In genomic region chr3:46663611-46664135, GRCh38 we compare ENCODE assay signal across 8 cellular contexts. TPM values are rescaled to one million over a fixed set of nuclear protein-coding genes. Genes with fewer than 3 reads are reported as not detected.
A peak's percentile ranks its signal among the peaks of the same experiment; 100 is the strongest.
DNase-seq lines count a peak whose midpoint lies in the region; ATAC-seq and TF ChIP-seq lines count a peak whose summit lies in the region.

No MANE protein-coding gene starts in this region.

- 89 to 90% methylated on average over 8 of the region's 8 CpGs for WGBS in aorta, 2 donors

- intact Hi-C loops in aorta (cut with DNase I): no loop called here

- H3K27me3 ChIP-seq in BE2C (no peaks in the 10 kb centered on the region), WERI-Rb-1 (ENCODE audit: insufficient read depth, low read depth, severe bottlenecking) (no peaks in the 10 kb centered on the region), aorta (ENCODE audit: control insufficient read depth in 1 of 2, insufficient read depth in 2 of 2, low read length in 1 of 2) (no peaks in the 10 kb centered on the region)

- H3K36me3 ChIP-seq in BE2C (no peaks in the 10 kb centered on the region), WERI-Rb-1 (no peaks in the 10 kb centered on the region), aorta (ENCODE audit: control insufficient read depth in 1 of 2, insufficient read depth in 2 of 2, low read length in 1 of 2) (no peaks in the 10 kb centered on the region)

- no peak overlapping the region for H3K27ac ChIP-seq in WERI-Rb-1
- H3K27ac ChIP-seq in aorta (ENCODE audit: low read depth in 1 of 2, low read length in 2 of 2): no peak overlapping the region

- no peaks in the 10 kb centered on the region for H3K9me3 ChIP-seq in BE2C
- H3K9me3 ChIP-seq in WERI-Rb-1 (ENCODE audit: severe bottlenecking): no peaks in the 10 kb centered on the region
- no peaks in the 10 kb centered on the region for H3K9me3 ChIP-seq in aorta (ENCODE audit: control insufficient read depth, low read length)

- H3K4me1 ChIP-seq in BE2C (no peaks in the 10 kb centered on the region), aorta (ENCODE audit: control insufficient read depth in 1 of 2, insufficient read depth in 2 of 2, low read length in 2 of 2) (no peaks in the 10 kb centered on the region)

- H3K4me3 ChIP-seq in BE2C (ENCODE audit: low read depth, low read length) (no peak overlapping the region), WERI-Rb-1 (ENCODE audit: low read depth, low read length) (no peak overlapping the region), aorta (ENCODE audit: low read length in 2 of 2) (no peak overlapping the region)

- TF ChIP-seq CTCF in BE2C (IDR thresholded peaks at IDR 0.05; ENCODE audit: low read depth, low read length): peak; percentile 29; the same call in 1 of the 2 replicates
- peak; percentile 27; the same call in 1 of the 2 replicates for TF ChIP-seq CTCF in WERI-Rb-1 (IDR thresholded peaks at IDR 0.05; ENCODE audit: low read depth, low read length)

- DNase-seq in BE2C (peak; percentile 19), KBM-7 (peak; percentile 51), WERI-Rb-1 (no peak), kidney tubule cell (ENCODE audit: low spot score) (peak; percentile 30), aorta (no peak)
- DNase-seq in stimulated activated CD4-positive, alpha-beta T cell treated with anti-CD3 and anti-CD28 coated beads, Interleukin-2, amount 100 ng/mL, for 48 hours: no peak

- ATAC-seq in GM21825 (IDR thresholded peaks at IDR 0.05; ENCODE audit: unreplicated experiment): no peak
- no peak for ATAC-seq in HG02623 (IDR thresholded peaks at IDR 0.05; ENCODE audit: unreplicated experiment)
- no peak for ATAC-seq in aorta (ENCODE audit: low FRiP score)

- in situ Hi-C loops in KBM-7 (cut with MboI; ENCODE audit: low pct_unique_long_range_greater_than_20kb, low sequenced_read_pairs): no loop called here

RNA-seq across cellular contexts. Expression of gene ALS2CL, which starts 29.8 kb away (rescaled TPM):
- polyA plus RNA-seq in BE2C (2012; ENCODE audit: insufficient read depth, insufficient read length, low read depth): 0.34 TPM
- total RNA-seq in aorta: 10 to 100 TPM; 21.0 to 28.7 TPM
- 10 to 100 TPM in 1 of 2 donors, 1 to 10 TPM in 1; 3.8 to 40.7 TPM for polyA plus RNA-seq in aorta

RNA-seq across cellular contexts. Expression of gene TMIE, which starts 37.5 kb away (rescaled TPM):
- 0.62 TPM for polyA plus RNA-seq in BE2C (2012; ENCODE audit: insufficient read depth, insufficient read length, low read depth)
- total RNA-seq in aorta: under 1 TPM; 0.55 to 0.99 TPM
- under 1 TPM; 0.75 to 1.00 TPM for polyA plus RNA-seq in aorta

RNA-seq across cellular contexts. Expression of gene FAM240A, which starts 51.3 kb away (rescaled TPM):
- polyA plus RNA-seq in BE2C (2012; ENCODE audit: insufficient read depth, insufficient read length, low read depth): not detected
- total RNA-seq in aorta: not detected
- not detected for polyA plus RNA-seq in aorta

RNA-seq across cellular contexts. Expression of gene PRSS50, which starts 54.0 kb away (rescaled TPM):
- not detected for polyA plus RNA-seq in BE2C (2012; ENCODE audit: insufficient read depth, insufficient read length, low read depth)
- not detected for total RNA-seq in aorta
- polyA plus RNA-seq in aorta: under 1 TPM in 1 of 2 donors, not detected in 1; 0.31 TPM

Comparison
In these comparisons a context has a peak if more than half of its experiments do, and no peak if none do; other contexts are left out.
1. DNase-seq: peak in BE2C (single experiment), KBM-7 (single experiment) and kidney tubule cell (single experiment); none in WERI-Rb-1 (single experiment), stimulated activated CD4-positive, alpha-beta T cell treated with anti-CD3 and anti-CD28 coated beads, Interleukin-2, amount 100 ng/mL, for 48 hours (0 of 2) and aorta (0 of 2).